ENCODE assay signal across 8 cellular contexts in the genomic region with DNA sequence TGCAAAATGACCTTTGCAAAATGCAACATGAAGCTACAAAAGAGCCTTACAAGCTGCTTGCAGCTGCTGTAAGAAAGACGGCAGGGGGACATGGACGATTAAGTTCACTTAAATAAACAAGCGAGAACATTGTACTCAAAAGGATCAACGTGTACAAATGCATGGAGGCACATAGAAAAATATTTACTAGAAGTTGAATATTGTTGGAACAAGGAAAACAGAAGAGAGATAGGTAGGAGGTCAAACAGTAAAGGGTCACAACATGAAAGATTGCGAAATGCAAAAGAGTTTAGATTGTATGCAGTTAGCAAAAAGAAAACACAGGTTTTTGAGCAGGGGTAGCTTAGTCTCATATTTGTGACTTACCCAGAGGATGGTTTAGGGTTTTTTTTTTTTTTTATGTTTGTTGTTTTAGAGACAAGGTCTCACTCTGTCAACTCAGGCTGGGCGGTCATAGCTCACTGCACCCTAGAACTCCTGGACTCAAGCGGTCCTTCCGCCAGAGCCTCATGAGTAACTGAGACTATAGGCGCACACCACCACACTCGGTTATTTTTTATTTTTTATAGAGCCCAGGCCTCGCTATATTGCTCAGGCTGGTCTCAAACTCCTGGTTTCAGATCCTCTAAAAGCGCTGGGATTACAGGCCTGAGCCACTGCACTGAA. TPM values are rescaled to one million over a fixed set of nuclear protein-coding genes. Genes with fewer than 3 reads are reported as not detected.
DNase-seq lines count a peak whose midpoint lies in the region; ATAC-seq and TF ChIP-seq lines count a peak whose summit lies in the region.

No MANE protein-coding gene starts in this region.

- POLR2A ChIA-PET in Panc1 (lab: Charles Lee) = interaction anchor here (0.7 kb wide), 1 partner anchor 17 kb away, joined by 4 read pairs; no protein-coding TSS in a partner anchor

- no peaks in the 10 kb centered on the region for H3K9me3 ChIP-seq in Panc1 (ENCODE audit: control insufficient read depth, insufficient read depth, low read depth, low read length)
- no peaks in the 10 kb centered on the region for H3K9me3 ChIP-seq in transverse colon

- H3K4me3 ChIP-seq in Panc1 (ENCODE audit: low read depth in 2 of 2, low read length in 2 of 2) (no peak overlapping the region), transverse colon (no peak overlapping the region), H7 (ENCODE audit: insufficient read depth, low read depth, low read length) (no peak overlapping the region)

- intact Hi-C loops in Panc1 (cut with micrococcal nuclease; ENCODE audit: unreplicated experiment) = no loop called here
- intact Hi-C loops in transverse colon (cut with DNase I; ENCODE audit: low total_unique reads) = no loop called here
- intact Hi-C loops in posterior vena cava (cut with DNase I) = loop anchor here (5.0 to 10.0 kb wide), 2 partner anchors 399 to 1097 kb away; a partner anchor contains a TSS

- ATAC-seq in Panc1 = no peak
- no peak for ATAC-seq in HG02759 (IDR thresholded peaks at IDR 0.05; ENCODE audit: unreplicated experiment)

- H3K27me3 Mint-ChIP-seq in activated naive CD4-positive, alpha-beta T cell treated with anti-CD3 and anti-CD28 coated beads, Interleukin-2, amount 50 U/mL, for 24 hours = no peaks in the 10 kb centered on the region
- peaks cover 4 to 16% (median 11%) of the 10 kb centered on the region in 3 donors for H3K27me3 Mint-ChIP-seq in immature natural killer cell (ENCODE audit: low read depth in 3 of 3)

- in situ Hi-C loops in Panc1 (cut with HindIII; ENCODE audit: low pct_unique_long_range_greater_than_20kb, low sequenced_read_pairs) = no loop called here
- in situ Hi-C loops in transverse colon (cut with MboI; ENCODE audit: low pct_ligation_motif_present in 1 of 4, low pct_unique_long_range_greater_than_20kb in 1 of 4, low sequenced_read_pairs in 3 of 4) = no loop called here

- H3K36me3 ChIP-seq in Panc1 (ENCODE audit: control insufficient read depth, insufficient read depth, low read length) (no peaks in the 10 kb centered on the region; the same call in 1 of the 2 replicates), transverse colon (no peaks in the 10 kb centered on the region), H7 (replicated peaks; ENCODE audit: control insufficient read depth, insufficient read depth, low read length) (no peaks in the 10 kb centered on the region)

- H3K27ac ChIP-seq in Panc1 (ENCODE audit: low read length) (peak overlapping the region; percentile 95), transverse colon (peak overlapping the region; percentile 94 to 98 (median 96))

- H3K9me3 Mint-ChIP-seq in activated naive CD4-positive, alpha-beta T cell treated with anti-CD3 and anti-CD28 coated beads, Interleukin-2, amount 50 U/mL, for 24 hours = no peaks in the 10 kb centered on the region
- no peaks in the 10 kb centered on the region for H3K9me3 Mint-ChIP-seq in immature natural killer cell

- H3K4me1 Mint-ChIP-seq in activated naive CD4-positive, alpha-beta T cell treated with anti-CD3 and anti-CD28 coated beads, Interleukin-2, amount 50 U/mL, for 24 hours = peaks cover 13% of the 10 kb centered on the region
- peaks cover 19 to 26% of the 10 kb centered on the region in 2 donors for H3K4me1 Mint-ChIP-seq in immature natural killer cell

- CTCF ChIA-PET in Panc1 (lab: Charles Lee) = no interaction called here

- no peak for TF ChIP-seq POLR2A in transverse colon (IDR thresholded peaks at IDR 0.05)

- TF ChIP-seq CTCF in Panc1 (IDR thresholded peaks at IDR 0.05) (no peak), transverse colon (IDR thresholded peaks at IDR 0.05) (no peak)

- BruUV-seq in Panc1 (replicated peaks; lab: Mats Ljungman, UMichigan) = no TSS peak

- H3K4me3 Mint-ChIP-seq in activated naive CD4-positive, alpha-beta T cell treated with anti-CD3 and anti-CD28 coated beads, Interleukin-2, amount 50 U/mL, for 24 hours = peak overlapping the region; percentile 19
- H3K4me3 Mint-ChIP-seq in immature natural killer cell = peak overlapping the region; percentile 93 to 97 (median 96)

- H3K27me3 ChIP-seq in Panc1 (ENCODE audit: control insufficient read depth, insufficient read depth, low read length) (no peaks in the 10 kb centered on the region), transverse colon (no peaks in the 10 kb centered on the region), H7 (ENCODE audit: control insufficient read depth, insufficient read depth, low read length) (no peaks in the 10 kb centered on the region)

- no peak for DNase-seq in activated naive CD4-positive, alpha-beta T cell (lab: John Stamatoyannopoulos, UW)
- DNase-seq in Panc1 (ENCODE audit: low read depth, low spot score) (no peak), immature natural killer cell (no peak), transverse colon (no peak), H7 (no peak), posterior vena cava (ENCODE audit: low spot score) (no peak)

- H3K27ac Mint-ChIP-seq in activated naive CD4-positive, alpha-beta T cell treated with anti-CD3 and anti-CD28 coated beads, Interleukin-2, amount 50 U/mL, for 24 hours = peak overlapping the region; percentile 17
- H3K27ac Mint-ChIP-seq in immature natural killer cell = peak overlapping the region; percentile 95 to 99 (median 97)

- WGBS in transverse colon (ENCODE audit: low coverage in 1 of 2), 2 donors = 84 to 88% methylated on average over 5 to 12 of the region's 12 CpGs

- peaks cover under 1% of the 10 kb centered on the region for H3K36me3 Mint-ChIP-seq in activated naive CD4-positive, alpha-beta T cell treated with anti-CD3 and anti-CD28 coated beads, Interleukin-2, amount 50 U/mL, for 24 hours
- H3K36me3 Mint-ChIP-seq in immature natural killer cell = peaks cover 0 to 2% (median 0%) of the 10 kb centered on the region in 3 donors

- peaks cover 9% of the 10 kb centered on the region for H3K4me1 ChIP-seq in Panc1 (ENCODE audit: control insufficient read depth, insufficient read depth, low read length)
- H3K4me1 ChIP-seq in transverse colon = peaks cover 0 to 5% (median 2%) of the 10 kb centered on the region in 4 donors

- no peak for TF ChIP-seq EP300 in transverse colon (IDR thresholded peaks at IDR 0.05; ENCODE audit: low read depth)

RNA-seq across cellular contexts. Expression of a gene that starts 1.4 kb away (rescaled TPM):
- total RNA-seq in Panc1 (2021; ENCODE audit: unreplicated experiment) (27.5 TPM), transverse colon (10 to 100 TPM; 22.7 to 75.4 (median 51.2) TPM), posterior vena cava (10 to 100 TPM; 18.9 to 21.3 TPM)
- polyA plus RNA-seq in Panc1 (2012; ENCODE audit: insufficient read length) = 24.8 TPM
- 10 to 100 TPM in 1 of 3 donors, 1 to 10 TPM in 2; 5.8 to 22.3 (median 8.2) TPM for polyA plus RNA-seq in immature natural killer cell
- total RNA-seq in H7 (2014; rRNA removed; shearing (Covaris generic)) = 17.7 and 24.3 TPM in 2 replicates

Comparison
In these comparisons a context has a peak if more than half of its experiments do, and no peak if none do; other contexts are left out.
1. intact Hi-C loops: an anchor here in posterior vena cava (5.0 to 10.0 kb wide); none called in Panc1 and transverse colon.